8 cellular contexts compared by ENCODE assay signal in genomic region chr1:48677306-48678287, GRCh38.
DNase-seq lines count a peak whose midpoint lies in the region; ATAC-seq and TF ChIP-seq lines count a peak whose summit lies in the region.

No MANE protein-coding gene starts in this region.

- no peak overlapping the region for H2AFZ ChIP-seq in GM23248

- H3K4me3 ChIP-seq in GM23248 (no peak overlapping the region), NB4 (ENCODE audit: low read depth, low read length) (no peak overlapping the region)

- H3K27me3 ChIP-seq in GM23248 (replicated peaks; ENCODE audit: insufficient read depth), result 0 out of 2 replicates have a peak, but pooled peaks cover 5% of the 10 kb centered on the region

- peak; percentile 76 for TF ChIP-seq CTCF in NB4 (IDR thresholded peaks at IDR 0.05; ENCODE audit: low read depth, low read length)

- no peak overlapping the region for H3K9ac ChIP-seq in GM23248

- peak; percentile 91 for ATAC-seq in left colon

- WGBS in GM23248 (ENCODE audit: low coverage in 1 of 2, low lambda C conversion rate in 2 of 2, missing lambda C conversion rate in 2 of 2), 2 experiments, result 37 to 42% methylated on average over 22 of the region's 22 CpGs

- no peak for TF ChIP-seq POLR2A in NB4 (IDR thresholded peaks at IDR 0.05; ENCODE audit: extremely low read depth, insufficient read length)

- no peaks in the 10 kb centered on the region for H3K4me1 ChIP-seq in GM23248 (ENCODE audit: insufficient read depth)

- H3K27ac ChIP-seq in GM23248, result no peak overlapping the region
- no peak overlapping the region for H3K27ac ChIP-seq in caudate nucleus (ENCODE audit: low read depth, low read length)

- intact Hi-C loops in left colon (cut with DNase I, micrococcal nuclease), result no loop called here

- in situ Hi-C loops in GM23248 (cut with MboI), result no loop called here

- H3K4me2 ChIP-seq in GM23248 (ENCODE audit: unreplicated experiment), result no peak overlapping the region

- no peaks in the 10 kb centered on the region for H3K36me3 ChIP-seq in GM23248 (ENCODE audit: low read depth)

- no peaks in the 10 kb centered on the region for H3K79me2 ChIP-seq in GM23248 (ENCODE audit: insufficient read depth)

- H3K9me2 ChIP-seq in GM23248 (ENCODE audit: insufficient read depth), result no peaks in the 10 kb centered on the region

- DNase-seq in ELF-1 (ENCODE audit: low read depth, low spot score) (peak; percentile 75), GM23248 (peak; percentile 88), NB4 (ENCODE audit: low read depth) (peak; percentile 69), SHP77 treated with DMSO at 0.1 percent for 48 hours (lab: John Stamatoyannopoulos, UW) (peak; percentile 56), caudate nucleus (lab: John Stamatoyannopoulos, UW) (peak in 54 of 61 donors; percentile 3 to 81 (median 36)), left colon (peak; percentile 58 to 81), activated gamma-delta T cell (lab: John Stamatoyannopoulos, UW) (no peak)
- DNase-seq in stimulated activated CD8-positive, alpha-beta memory T cell treated with anti-CD3 and anti-CD28 coated beads, Interleukin-2, amount 100 ng/mL, for 48 hours (ENCODE audit: low read depth in 2 of 2), result peak; percentile 30 to 47

- no peaks in the 10 kb centered on the region for H3F3A ChIP-seq in GM23248 (ENCODE audit: insufficient read depth)

- H4K20me1 ChIP-seq in GM23248 (ENCODE audit: insufficient read depth), result no peaks in the 10 kb centered on the region

- H3K9me3 ChIP-seq in GM23248 (ENCODE audit: low read depth), result no peaks in the 10 kb centered on the region
